ENCODE assay signal across 1 cellular context in the genomic region with DNA sequence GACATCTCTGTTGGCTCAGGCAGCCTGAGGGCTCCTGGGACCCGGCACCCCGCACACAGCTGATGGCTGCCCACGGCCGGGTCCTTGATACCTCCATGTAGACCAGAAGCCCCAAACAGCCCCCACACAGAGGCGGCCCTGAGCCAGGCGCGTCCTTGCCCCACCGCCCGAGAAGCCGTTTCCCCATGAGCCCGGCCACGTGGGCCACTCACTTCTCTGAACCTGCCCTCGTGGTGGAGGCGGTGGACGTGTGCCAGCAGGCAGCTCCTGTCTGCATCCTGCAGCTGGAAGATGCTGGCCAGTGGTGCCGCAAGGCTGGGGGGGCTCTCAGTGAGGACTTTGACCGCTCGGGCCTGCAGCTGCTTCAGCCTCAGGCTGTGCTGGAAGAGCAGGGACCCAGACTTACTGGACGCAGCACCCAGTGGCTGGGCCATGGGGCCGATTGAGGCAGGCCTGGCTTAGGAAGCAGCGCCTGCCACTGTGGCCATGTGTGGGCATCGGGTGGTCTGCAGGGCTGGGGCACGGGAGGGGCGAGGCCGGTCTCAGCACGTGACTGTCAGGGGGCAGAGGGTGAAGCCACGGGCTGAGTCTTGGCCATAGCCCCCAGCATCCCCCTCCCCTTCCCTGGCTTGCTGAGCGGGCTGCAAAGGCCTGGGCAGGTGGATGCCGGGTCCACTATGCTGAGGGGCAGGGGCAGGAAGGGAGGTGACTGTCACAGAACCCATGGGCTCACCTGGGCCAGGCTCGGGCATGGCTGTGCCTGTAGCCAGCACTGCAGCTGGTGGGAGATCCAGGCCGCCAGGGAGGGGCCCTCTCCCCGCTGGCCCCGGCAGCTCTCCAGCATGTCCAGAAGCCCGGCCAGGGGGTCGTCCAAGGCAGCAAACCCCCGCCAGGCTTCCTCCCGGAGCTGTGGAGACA.
TF ChIP-seq lines count a peak whose summit lies in the region.

No MANE protein-coding gene starts in this region.

TF ChIP-seq in HEK293T, 16 proteins besides CTCF, POLR2A, EP300 and RAD21:
- TF ChIP-seq ELF4 (IDR thresholded peaks at IDR 0.05) (no peak), PKNOX1 (IDR thresholded peaks at IDR 0.05) (no peak), SP1 (IDR thresholded peaks at IDR 0.05) (no peak), L3MBTL2 (conservative IDR thresholded peaks at IDR 0.05) (no peak), FOXK2 (IDR thresholded peaks at IDR 0.05) (no peak), BHLHE40 (IDR thresholded peaks at IDR 0.05; ENCODE audit: borderline replicate concordance) (no peak)
TF ChIP-seq in HEK293T: peak in this region for 0.
